ENCODE assay signal across 14 cellular contexts in the genomic region with DNA sequence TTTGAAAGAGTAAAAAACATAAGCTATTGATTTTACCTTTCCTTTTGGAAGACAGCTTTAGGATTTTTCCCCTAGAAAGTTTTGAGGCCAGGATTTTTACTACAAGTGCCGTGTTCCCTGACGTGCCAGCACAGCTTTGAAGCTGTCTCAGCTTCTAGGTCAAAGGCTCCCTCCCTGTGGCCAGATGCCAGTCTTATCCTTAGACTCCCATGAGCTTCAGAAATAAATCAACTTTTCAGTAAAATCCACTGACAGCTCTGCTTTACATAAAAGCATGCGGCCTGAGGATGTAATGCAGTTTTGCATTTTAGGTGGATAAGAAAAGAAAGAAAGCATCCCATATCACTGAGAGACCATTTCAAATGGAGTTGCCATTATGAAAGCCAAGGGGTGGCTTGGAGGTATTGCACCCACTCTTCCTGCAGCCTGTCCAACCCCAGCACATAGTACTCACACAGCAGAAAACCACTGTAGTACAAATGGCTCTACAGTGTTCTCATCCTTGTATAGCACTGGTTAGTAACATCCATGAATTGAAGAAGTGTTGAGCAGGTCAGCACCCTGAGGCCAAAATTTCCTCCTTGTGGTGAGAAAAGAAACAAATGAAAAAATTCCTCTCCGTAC. TPM values are rescaled to one million over a fixed set of nuclear protein-coding genes. Genes with fewer than 3 reads are reported as not detected.
DNase-seq lines count a peak whose midpoint lies in the region; ATAC-seq and TF ChIP-seq lines count a peak whose summit lies in the region.
"Had no signal": no experiment of that assay in that cellular context is flagged by ENCODE, and none has a peak within 500 bp of the region (broad histone marks: within the 10 kb centered on the region; RNA-seq: fewer than 3 reads in every experiment).

No MANE protein-coding gene starts in this region.

- no peaks in the 10 kb centered on the region for H3K36me3 ChIP-seq in heart right ventricle
- no peaks in the 10 kb centered on the region for H3K36me3 ChIP-seq in SK-N-SH (replicated peaks in 1 of 2; ENCODE audit: control insufficient read depth in 1 of 2, insufficient read depth in 2 of 2, low read length in 1 of 2)
- H3K36me3 ChIP-seq in hepatocyte (replicated peaks; ENCODE audit: insufficient read depth, low read depth) = no peaks in the 10 kb centered on the region
- no peaks in the 10 kb centered on the region for H3K36me3 ChIP-seq in thoracic aorta
- no peaks in the 10 kb centered on the region for H3K36me3 ChIP-seq in vagina
- H3K36me3 ChIP-seq: spleen had no signal

- no peaks in the 10 kb centered on the region for H3K79me2 ChIP-seq in SK-N-SH (ENCODE audit: insufficient read depth)
- H3K79me2 ChIP-seq in hepatocyte = no peaks in the 10 kb centered on the region

- no peak for TF ChIP-seq POLR2A in vagina (IDR thresholded peaks at IDR 0.05)

- intact Hi-C loops in Right ventricle myocardium superior (cut with DNase I) (no loop called here), heart right ventricle (cut with DNase I) (loop anchor here in 4 of 10 donors (5.0 to 10.0 kb wide), 3 partner anchors 186 to 308 kb away; no protein-coding TSS in a partner anchor), vagina (cut with DNase I) (no loop called here)

- H3K27ac ChIP-seq in heart right ventricle (no peak overlapping the region), SK-N-SH (ENCODE audit: low read depth in 2 of 2, low read length in 1 of 2) (no peak overlapping the region), hepatocyte (peak overlapping the region; percentile 26), thoracic aorta (no peak overlapping the region), vagina (no peak overlapping the region)
- H3K27ac ChIP-seq: spleen had no signal

- ATAC-seq in Right ventricle myocardium superior (ENCODE audit: poor library complexity) = peak; percentile 59
- no peak for ATAC-seq in heart right ventricle
- ATAC-seq in thoracic aorta (ENCODE audit: insufficient number of reproducible peaks, low FRiP score, low read depth) = no peak
- ATAC-seq: activated CD4-positive, CD25-positive, alpha-beta regulatory T cell treated with anti-CD3 and anti-CD28 coated beads, Interleukin-2, amount 50 U/mL, for 24 hours; T-cell had no signal

- POLR2A ChIA-PET in SK-N-SH (lab: Yijun Ruan, JAX) = no interaction called here

- no peak for TF ChIP-seq RAD21 in SK-N-SH (IDR thresholded peaks at IDR 0.05; ENCODE audit: low read length)

- DNase-seq in Right ventricle myocardium superior (no peak), heart right ventricle (no peak), SK-N-SH (no peak), hepatocyte (ENCODE audit: low spot score) (no peak), thoracic aorta (ENCODE audit: low spot score) (no peak), SKM-1 treated with dmso at 0.1 percent for 144 hours (lab: John Stamatoyannopoulos, UW; ENCODE audit: unreplicated experiment) (no peak), midbrain (lab: John Stamatoyannopoulos, UW) (no peak), vagina (ENCODE audit: extremely low spot score in 2 of 2) (no peak)
- DNase-seq: ACHN; activated CD8-positive, alpha-beta memory T cell treated with anti-CD3 and anti-CD28 coated beads, Interleukin-2, amount 50 U/mL, for 4 hours; NCI-H2171; spleen; T-cell had no signal

- H3K4me3 ChIP-seq in heart right ventricle (no peak overlapping the region), SK-N-SH (ENCODE audit: low read depth in 2 of 2, low read length in 1 of 2) (no peak overlapping the region), hepatocyte (no peak overlapping the region), thoracic aorta (no peak overlapping the region), vagina (no peak overlapping the region)
- H3K4me3 ChIP-seq: spleen had no signal

- H3K4me2 ChIP-seq in SK-N-SH = no peak overlapping the region
- no peak overlapping the region for H3K4me2 ChIP-seq in hepatocyte

- peaks cover 0 to 15% (median 4%) of the 10 kb centered on the region in 9 donors for H3K4me1 ChIP-seq in heart right ventricle
- peaks cover 0 to 16% of the 10 kb centered on the region in 2 experiments; a peak in 3 of 4 replicates for H3K4me1 ChIP-seq in SK-N-SH (ENCODE audit: control insufficient read depth in 1 of 2, insufficient read depth in 2 of 2, low read depth in 1 of 2, low read length in 1 of 2)
- H3K4me1 ChIP-seq in hepatocyte (ENCODE audit: insufficient read depth) = no peaks in the 10 kb centered on the region
- H3K4me1 ChIP-seq in thoracic aorta (ENCODE audit: control insufficient read depth in 1 of 2, low read depth in 2 of 2) = no peaks in the 10 kb centered on the region
- no peaks in the 10 kb centered on the region for H3K4me1 ChIP-seq in vagina

- H3K9me3 ChIP-seq in heart right ventricle (peaks cover 0 to 4% (median 0%) of the 10 kb centered on the region in 11 donors), SK-N-SH (no peaks in the 10 kb centered on the region), hepatocyte (ENCODE audit: low read depth) (no peaks in the 10 kb centered on the region), thoracic aorta (no peaks in the 10 kb centered on the region), vagina (no peaks in the 10 kb centered on the region)

- no peak for TF ChIP-seq EP300 in SK-N-SH (IDR thresholded peaks at IDR 0.05; ENCODE audit: borderline replicate concordance in 1 of 2, low read depth in 1 of 2, low read length in 1 of 2)

- WGBS in heart right ventricle, 2 donors = 65 to 66% methylated on average over 4 of the region's 4 CpGs
- WGBS in SK-N-SH (ENCODE audit: low lambda C conversion rate) = 75% methylated on average over 4 of the region's 4 CpGs
- 49% methylated on average over 4 of the region's 4 CpGs for WGBS in hepatocyte (ENCODE audit: low lambda C conversion rate, missing lambda C conversion rate)

- CTCF ChIA-PET in SK-N-SH (lab: Yijun Ruan, JAX) = interaction anchor here (1.0 to 6.5 kb wide), 4 partner anchors 9 to 459 kb away, joined by 3 to 49 read pairs (median 4); a partner anchor contains a TSS

- H2AFZ ChIP-seq in SK-N-SH (ENCODE audit: low read depth) (peak overlapping the region; percentile 13; the same call in 1 of the 2 replicates), hepatocyte (no peak overlapping the region)

- no peaks in the 10 kb centered on the region for H4K20me1 ChIP-seq in SK-N-SH (ENCODE audit: insufficient read depth)
- H4K20me1 ChIP-seq in hepatocyte (ENCODE audit: insufficient read depth, poor library complexity, severe bottlenecking) = no peaks in the 10 kb centered on the region

- no peaks in the 10 kb centered on the region for H3K27me3 ChIP-seq in heart right ventricle
- H3K27me3 ChIP-seq in SK-N-SH (ENCODE audit: insufficient read depth) = no peaks in the 10 kb centered on the region
- H3K27me3 ChIP-seq in hepatocyte = no peaks in the 10 kb centered on the region
- no peaks in the 10 kb centered on the region for H3K27me3 ChIP-seq in thoracic aorta (replicated peaks; ENCODE audit: insufficient read depth)
- no peaks in the 10 kb centered on the region for H3K27me3 ChIP-seq in vagina
- H3K27me3 ChIP-seq: spleen had no signal

- TF ChIP-seq CTCF in heart right ventricle (IDR thresholded peaks at IDR 0.05) (no peak), SK-N-SH (IDR thresholded peaks at IDR 0.05) (peak; percentile 35; the same call in 1 of the 2 replicates), hepatocyte (IDR thresholded peaks at IDR 0.05; ENCODE audit: poor library complexity) (no peak), thoracic aorta (IDR thresholded peaks at IDR 0.05) (peak; percentile 14), vagina (IDR thresholded peaks at IDR 0.05) (no peak)

- H3K9me2 ChIP-seq in SK-N-SH (no peaks in the 10 kb centered on the region), hepatocyte (replicated peaks; ENCODE audit: insufficient read depth) (no peaks in the 10 kb centered on the region)

- no peaks in the 10 kb centered on the region for H3F3A ChIP-seq in SK-N-SH (replicated peaks; ENCODE audit: insufficient read depth)

- H3K9ac ChIP-seq in SK-N-SH = no peak overlapping the region

TF ChIP-seq in SK-N-SH, 30 proteins besides CTCF, POLR2A, EP300 and RAD21 (continues in another document):
- TF ChIP-seq, protein P1, sequence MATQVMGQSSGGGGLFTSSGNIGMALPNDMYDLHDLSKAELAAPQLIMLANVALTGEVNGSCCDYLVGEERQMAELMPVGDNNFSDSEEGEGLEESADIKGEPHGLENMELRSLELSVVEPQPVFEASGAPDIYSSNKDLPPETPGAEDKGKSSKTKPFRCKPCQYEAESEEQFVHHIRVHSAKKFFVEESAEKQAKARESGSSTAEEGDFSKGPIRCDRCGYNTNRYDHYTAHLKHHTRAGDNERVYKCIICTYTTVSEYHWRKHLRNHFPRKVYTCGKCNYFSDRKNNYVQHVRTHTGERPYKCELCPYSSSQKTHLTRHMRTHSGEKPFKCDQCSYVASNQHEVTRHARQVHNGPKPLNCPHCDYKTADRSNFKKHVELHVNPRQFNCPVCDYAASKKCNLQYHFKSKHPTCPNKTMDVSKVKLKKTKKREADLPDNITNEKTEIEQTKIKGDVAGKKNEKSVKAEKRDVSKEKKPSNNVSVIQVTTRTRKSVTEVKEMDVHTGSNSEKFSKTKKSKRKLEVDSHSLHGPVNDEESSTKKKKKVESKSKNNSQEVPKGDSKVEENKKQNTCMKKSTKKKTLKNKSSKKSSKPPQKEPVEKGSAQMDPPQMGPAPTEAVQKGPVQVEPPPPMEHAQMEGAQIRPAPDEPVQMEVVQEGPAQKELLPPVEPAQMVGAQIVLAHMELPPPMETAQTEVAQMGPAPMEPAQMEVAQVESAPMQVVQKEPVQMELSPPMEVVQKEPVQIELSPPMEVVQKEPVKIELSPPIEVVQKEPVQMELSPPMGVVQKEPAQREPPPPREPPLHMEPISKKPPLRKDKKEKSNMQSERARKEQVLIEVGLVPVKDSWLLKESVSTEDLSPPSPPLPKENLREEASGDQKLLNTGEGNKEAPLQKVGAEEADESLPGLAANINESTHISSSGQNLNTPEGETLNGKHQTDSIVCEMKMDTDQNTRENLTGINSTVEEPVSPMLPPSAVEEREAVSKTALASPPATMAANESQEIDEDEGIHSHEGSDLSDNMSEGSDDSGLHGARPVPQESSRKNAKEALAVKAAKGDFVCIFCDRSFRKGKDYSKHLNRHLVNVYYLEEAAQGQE (IDR thresholded peaks at IDR 0.05; ENCODE audit: low read depth, low read length) = no peak

RNA-seq across cellular contexts. Expression of a gene that starts 15.2 kb away (rescaled TPM):
- total RNA-seq in Right ventricle myocardium superior (36.1 TPM), heart right ventricle (10 to 100 TPM; 26.8 to 46.5 (median 41.1) TPM), hepatocyte (28.7 and 32.6 TPM in 2 replicates), thoracic aorta (10 to 100 TPM; 59.8 to 62.4 TPM), vagina (43.2 TPM)
- polyA plus RNA-seq in heart right ventricle (1 to 10 TPM; 4.1 to 7.5 TPM), SK-N-SH (2012; rRNA removed) (7.9 and 8.1 TPM in 2 replicates), hepatocyte (14.7 and 16.3 TPM in 2 replicates)
- 5.4 and 5.9 TPM in 2 replicates for polyA plus RNA-seq in SK-N-SH (2012; cell fraction: cytosol; rRNA removed)
- 15.5 and 24.6 TPM in 2 replicates for polyA plus RNA-seq in SK-N-SH (2012; cell fraction: nucleus; rRNA removed)

Comparison
In these comparisons a context has a peak if more than half of its experiments do, and no peak if none do; other contexts are left out.
1. CTCF ChIP-seq: peak in SK-N-SH (single experiment) and thoracic aorta (single experiment); none in heart right ventricle (0 of 9), hepatocyte (single experiment) and vagina (0 of 3).